9 cellular contexts compared by ENCODE assay signal in genomic region chr5:140575309-140575708, GRCh38. TPM values are rescaled to one million over a fixed set of nuclear protein-coding genes. Genes with fewer than 3 reads are reported as not detected.
DNase-seq lines count a peak whose midpoint lies in the region; TF ChIP-seq lines count a peak whose summit lies in the region.
"Had no signal": no experiment of that assay in that cellular context is flagged by ENCODE, and none has a peak within 500 bp of the region (broad histone marks: within the 10 kb centered on the region; RNA-seq: fewer than 3 reads in every experiment).

No MANE protein-coding gene starts in this region.

- no peak overlapping the region for H3K4me3 Mint-ChIP-seq in activated CD4-positive, alpha-beta memory T cell treated with anti-CD3 and anti-CD28 coated beads for 36 hours
- no peak overlapping the region for H3K4me3 Mint-ChIP-seq in activated CD4-positive, alpha-beta memory T cell treated with anti-CD3 and anti-CD28 coated beads, Interleukin-2, amount 10 ng/mL, durations not matched to agents 7 days and 5 days
- H3K4me3 Mint-ChIP-seq: CD4-positive, CD25-positive, alpha-beta regulatory T cell; central memory CD8-positive, alpha-beta T cell had no signal

- H3K27me3 ChIP-seq in tibial artery, result no peaks in the 10 kb centered on the region

- in situ Hi-C loops in GM13977 (cut with MboI; ENCODE audit: low pct_unique_long_range_greater_than_20kb, low sequenced_read_pairs, unreplicated experiment), result no loop called here

- peaks cover 1% of the 10 kb centered on the region for H3K27me3 Mint-ChIP-seq in activated CD4-positive, alpha-beta memory T cell treated with anti-CD3 and anti-CD28 coated beads for 36 hours
- peaks cover 1% of the 10 kb centered on the region for H3K27me3 Mint-ChIP-seq in activated CD4-positive, alpha-beta memory T cell treated with anti-CD3 and anti-CD28 coated beads, Interleukin-2, amount 10 ng/mL, durations not matched to agents 7 days and 5 days
- H3K27me3 Mint-ChIP-seq: central memory CD8-positive, alpha-beta T cell had no signal

- TF ChIP-seq CTCF in fibroblast of the aortic adventitia (IDR thresholded peaks at IDR 0.05; ENCODE audit: insufficient read depth, low read length) (peak; percentile 62), tibial artery (IDR thresholded peaks at IDR 0.05) (peak; percentile 15 to 31), GM13977 (IDR thresholded peaks at IDR 0.05; ENCODE audit: extremely low read depth, insufficient read depth, missing control alignments) (no peak)

- H3K27ac ChIP-seq in tibial artery, result no peak overlapping the region

- POLR2A ChIA-PET in activated CD4-positive, alpha-beta memory T cell treated with anti-CD3 and anti-CD28 coated beads for 36 hours (lab: Charles Lee), result interaction anchor here (0.6 kb wide), 1 partner anchor 100 kb away, joined by 7 read pairs; no protein-coding TSS in a partner anchor
- POLR2A ChIA-PET in activated CD4-positive, alpha-beta memory T cell treated with anti-CD3 and anti-CD28 coated beads, Interleukin-2, amount 10 ng/mL, durations not matched to agents 7 days and 5 days (lab: Charles Lee), result interaction anchor here (3.1 kb wide), 1 partner anchor 10 kb away, joined by 11 read pairs; no protein-coding TSS in a partner anchor

- H3K4me3 ChIP-seq in fibroblast of the aortic adventitia (ENCODE audit: low read depth, low read length) (no peak overlapping the region), tibial artery (no peak overlapping the region)

- intact Hi-C loops in activated CD4-positive, alpha-beta memory T cell treated with anti-CD3 and anti-CD28 coated beads for 36 hours (cut with micrococcal nuclease), result no loop called here
- intact Hi-C loops in tibial artery (cut with DNase I; ENCODE audit: low total_unique reads), result no loop called here

- peak; percentile 35 for DNase-seq in activated CD4-positive, alpha-beta memory T cell treated with anti-CD3 and anti-CD28 coated beads for 36 hours
- DNase-seq in activated CD4-positive, alpha-beta memory T cell treated with anti-CD3 and anti-CD28 coated beads, Interleukin-2, amount 10 ng/mL, durations not matched to agents 7 days and 5 days, result no peak
- peak; percentile 70 for DNase-seq in fibroblast of the aortic adventitia (ENCODE audit: low read depth)
- DNase-seq in tibial artery, result peak in 1 of 2 donors; percentile 61
- DNase-seq in GM13977 (ENCODE audit: low spot score), result no peak
- no peak for DNase-seq in stimulated activated naive CD4-positive, alpha-beta T cell (lab: John Stamatoyannopoulos, UW)
- DNase-seq: CD4-positive, CD25-positive, alpha-beta regulatory T cell; KG1 had no signal

- peaks cover under 1% of the 10 kb centered on the region for H3K4me1 Mint-ChIP-seq in activated CD4-positive, alpha-beta memory T cell treated with anti-CD3 and anti-CD28 coated beads for 36 hours (ENCODE audit: low read depth)
- H3K4me1 Mint-ChIP-seq in activated CD4-positive, alpha-beta memory T cell treated with anti-CD3 and anti-CD28 coated beads, Interleukin-2, amount 10 ng/mL, durations not matched to agents 7 days and 5 days, result peaks cover under 1% of the 10 kb centered on the region

- H3K27ac Mint-ChIP-seq in activated CD4-positive, alpha-beta memory T cell treated with anti-CD3 and anti-CD28 coated beads for 36 hours, result no peak overlapping the region
- H3K27ac Mint-ChIP-seq in activated CD4-positive, alpha-beta memory T cell treated with anti-CD3 and anti-CD28 coated beads, Interleukin-2, amount 10 ng/mL, durations not matched to agents 7 days and 5 days, result no peak overlapping the region
- H3K27ac Mint-ChIP-seq: CD4-positive, CD25-positive, alpha-beta regulatory T cell had no signal

- no peaks in the 10 kb centered on the region for H3K9me3 ChIP-seq in tibial artery

- CTCF ChIA-PET in activated CD4-positive, alpha-beta memory T cell treated with anti-CD3 and anti-CD28 coated beads for 36 hours (lab: Charles Lee), result interaction anchor here (1.2 kb wide), 1 partner anchor 54 kb away, joined by 4 read pairs; no protein-coding TSS in a partner anchor
- CTCF ChIA-PET in activated CD4-positive, alpha-beta memory T cell treated with anti-CD3 and anti-CD28 coated beads, Interleukin-2, amount 10 ng/mL, durations not matched to agents 7 days and 5 days (lab: Charles Lee), result no interaction called here

- peaks cover 0 to 10% (median 2%) of the 10 kb centered on the region in 3 donors for H3K36me3 ChIP-seq in tibial artery

- peaks cover under 1% of the 10 kb centered on the region for H3K36me3 Mint-ChIP-seq in activated CD4-positive, alpha-beta memory T cell treated with anti-CD3 and anti-CD28 coated beads for 36 hours
- peaks cover 3% of the 10 kb centered on the region for H3K36me3 Mint-ChIP-seq in activated CD4-positive, alpha-beta memory T cell treated with anti-CD3 and anti-CD28 coated beads, Interleukin-2, amount 10 ng/mL, durations not matched to agents 7 days and 5 days (ENCODE audit: low read depth)

- peaks cover 0 to 10% (median 2%) of the 10 kb centered on the region in 4 donors for H3K4me1 ChIP-seq in tibial artery

- no peaks in the 10 kb centered on the region for H3K9me3 Mint-ChIP-seq in activated CD4-positive, alpha-beta memory T cell treated with anti-CD3 and anti-CD28 coated beads for 36 hours
- no peaks in the 10 kb centered on the region for H3K9me3 Mint-ChIP-seq in activated CD4-positive, alpha-beta memory T cell treated with anti-CD3 and anti-CD28 coated beads, Interleukin-2, amount 10 ng/mL, durations not matched to agents 7 days and 5 days
- H3K9me3 Mint-ChIP-seq: central memory CD8-positive, alpha-beta T cell had no signal

RNA-seq across cellular contexts. Expression of gene SLC35A4, which starts 10.7 kb away (rescaled TPM):
- 10 to 100 TPM; 68.7 to 69.7 TPM for total RNA-seq in activated CD4-positive, alpha-beta memory T cell treated with anti-CD3 and anti-CD28 coated beads for 36 hours
- total RNA-seq in activated CD4-positive, alpha-beta memory T cell treated with anti-CD3 and anti-CD28 coated beads, Interleukin-2, amount 10 ng/mL, durations not matched to agents 7 days and 5 days, result 10 to 100 TPM; 78.9 to 82.1 TPM
- total RNA-seq in fibroblast of the aortic adventitia (ENCODE audit: low replicate concordance), result 17.0 and 28.0 TPM in 2 replicates

RNA-seq across cellular contexts. Expression of gene APBB3, which starts 10.9 kb away (rescaled TPM):
- 10 to 100 TPM; 16.3 to 16.8 TPM for total RNA-seq in activated CD4-positive, alpha-beta memory T cell treated with anti-CD3 and anti-CD28 coated beads for 36 hours
- total RNA-seq in activated CD4-positive, alpha-beta memory T cell treated with anti-CD3 and anti-CD28 coated beads, Interleukin-2, amount 10 ng/mL, durations not matched to agents 7 days and 5 days, result 10 to 100 TPM; 23.7 to 27.5 TPM
- total RNA-seq in fibroblast of the aortic adventitia (ENCODE audit: low replicate concordance), result 16.1 and 17.5 TPM in 2 replicates

RNA-seq across cellular contexts. Expression of gene SRA1, which starts 18.0 kb away (rescaled TPM):
- 10 to 100 TPM; 46.0 to 46.7 TPM for total RNA-seq in activated CD4-positive, alpha-beta memory T cell treated with anti-CD3 and anti-CD28 coated beads for 36 hours
- 10 to 100 TPM; 37.4 to 38.3 TPM for total RNA-seq in activated CD4-positive, alpha-beta memory T cell treated with anti-CD3 and anti-CD28 coated beads, Interleukin-2, amount 10 ng/mL, durations not matched to agents 7 days and 5 days
- total RNA-seq in fibroblast of the aortic adventitia (ENCODE audit: low replicate concordance), result 29.3 and 29.6 TPM in 2 replicates

RNA-seq across cellular contexts. Expression of gene EIF4EBP3, which starts 27.8 kb away (rescaled TPM):
- 10 to 100 TPM; 15.7 to 16.6 TPM for total RNA-seq in activated CD4-positive, alpha-beta memory T cell treated with anti-CD3 and anti-CD28 coated beads for 36 hours
- 10 to 100 TPM in 1 of 2 experiments, 1 to 10 TPM in 1; 8.0 to 11.6 TPM for total RNA-seq in activated CD4-positive, alpha-beta memory T cell treated with anti-CD3 and anti-CD28 coated beads, Interleukin-2, amount 10 ng/mL, durations not matched to agents 7 days and 5 days
- 0.74 and 4.7 TPM in 2 replicates for total RNA-seq in fibroblast of the aortic adventitia (ENCODE audit: low replicate concordance)

RNA-seq across cellular contexts. Expression of gene CD14, which starts 57.7 kb away (rescaled TPM):
- total RNA-seq in activated CD4-positive, alpha-beta memory T cell treated with anti-CD3 and anti-CD28 coated beads for 36 hours, result under 1 TPM; 0.39 to 0.62 TPM
- under 1 TPM; 0.23 to 0.38 TPM for total RNA-seq in activated CD4-positive, alpha-beta memory T cell treated with anti-CD3 and anti-CD28 coated beads, Interleukin-2, amount 10 ng/mL, durations not matched to agents 7 days and 5 days
- total RNA-seq in fibroblast of the aortic adventitia (ENCODE audit: low replicate concordance), result 0.36 and 4.4 TPM in 2 replicates
- total RNA-seq: CD4-positive, CD25-positive, alpha-beta regulatory T cell had no signal

Comparison
In these comparisons a context has a peak if more than half of its experiments do, and no peak if none do; other contexts are left out.
1. DNase-seq: peak in activated CD4-positive, alpha-beta memory T cell treated with anti-CD3 and anti-CD28 coated beads for 36 hours (single experiment) and fibroblast of the aortic adventitia (single experiment); none in activated CD4-positive, alpha-beta memory T cell treated with anti-CD3 and anti-CD28 coated beads, Interleukin-2, amount 10 ng/mL, durations not matched to agents 7 days and 5 days (single experiment), GM13977 (single experiment) and stimulated activated naive CD4-positive, alpha-beta T cell (0 of 6).